Comparison of ENCODE assay signal across 15 cellular contexts in the genomic region with DNA sequence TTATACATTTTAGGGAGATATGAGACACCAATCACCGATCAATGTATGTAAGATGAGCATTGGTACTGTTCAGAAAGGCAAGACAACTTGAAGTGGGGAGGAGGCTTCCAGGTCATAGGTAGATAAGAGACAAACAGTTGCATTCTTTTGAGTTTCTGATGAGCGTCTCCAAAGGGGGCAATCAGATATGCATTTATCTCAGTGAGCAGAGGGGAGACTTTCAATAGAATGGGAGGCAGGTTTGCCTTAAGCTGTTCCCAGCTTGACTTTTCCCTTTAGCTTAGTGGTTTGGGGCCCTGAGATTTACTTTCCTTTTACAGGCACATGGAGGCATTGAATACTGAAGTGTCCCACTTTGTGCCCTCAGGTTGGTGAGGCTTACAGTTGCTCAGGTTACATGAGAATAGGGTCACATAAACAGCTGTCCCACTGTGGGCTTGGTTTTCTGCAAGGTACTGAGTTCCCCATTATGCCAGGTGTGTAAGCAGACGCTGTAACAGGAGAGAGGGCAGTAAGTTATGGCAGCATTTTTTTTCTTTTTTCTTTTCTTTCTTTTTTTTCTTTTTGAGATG.
A peak's percentile ranks its signal among the peaks of the same experiment; 100 is the strongest.
DNase-seq lines count a peak whose midpoint lies in the region; TF ChIP-seq lines count a peak whose summit lies in the region.
"Had no signal": no experiment of that assay in that cellular context is flagged by ENCODE, and none has a peak within 500 bp of the region (broad histone marks: within the 10 kb centered on the region; RNA-seq: fewer than 3 reads in every experiment).

No MANE protein-coding gene starts in this region.

- no peak overlapping the region for H3K27ac ChIP-seq in endodermal cell (ENCODE audit: low read depth, low read length)
- H3K27ac ChIP-seq: BLaER1 had no signal

- H3K4me1 ChIP-seq in endodermal cell (ENCODE audit: control insufficient read depth, insufficient read depth, low read length): peaks cover 8% of the 10 kb centered on the region
- H3K4me1 ChIP-seq: BLaER1 had no signal

- H3K9me3 Mint-ChIP-seq in endodermal cell: no peaks in the 10 kb centered on the region

- H3K27me3 ChIP-seq in endodermal cell (ENCODE audit: control insufficient read depth, insufficient read depth, low read length, poor library complexity, severe bottlenecking): no peaks in the 10 kb centered on the region
- H3K27me3 ChIP-seq: BLaER1 had no signal

- peaks cover 4% of the 10 kb centered on the region for H3K9me3 ChIP-seq in endodermal cell (ENCODE audit: control insufficient read depth, low read length)
- H3K9me3 ChIP-seq: BLaER1 had no signal

- DNase-seq in activated effector memory CD4-positive, alpha-beta T cell treated with anti-CD3 and anti-CD28 coated beads, Interleukin-2, amount 50 U/mL, for 16 hours: peak; percentile 9
- no peak for DNase-seq in activated effector memory CD4-positive, alpha-beta T cell treated with Interleukin-2 at 50 U/mL for 16 hours
- DNase-seq in endodermal cell: peak; percentile 39
- DNase-seq in posterior vena cava (ENCODE audit: low spot score): peak; percentile 7
- DNase-seq in D341Med (ENCODE audit: low spot score): no peak
- DNase-seq in NCI-H446 treated with DMSO at 0.1 percent for 48 hours (lab: John Stamatoyannopoulos, UW): no peak
- DNase-seq in HEK293T (ENCODE audit: extremely low spot score): no peak
- DNase-seq: 8988T; AML-193; CD8-positive, alpha-beta memory T cell; DMS 273 treated with DMSO at 0.1 percent for 48 hours; DMS79 had no signal

- H3K27me3 Mint-ChIP-seq in endodermal cell (ENCODE audit: insufficient read depth): peaks cover 2% of the 10 kb centered on the region

- H3K9ac ChIP-seq in endodermal cell (ENCODE audit: extremely low read depth, low read length, poor library complexity, severe bottlenecking): no peak overlapping the region
- H3K9ac ChIP-seq: BLaER1 had no signal

- 68 to 89% methylated on average over 2 to 3 of the region's 3 CpGs for WGBS in endodermal cell (ENCODE audit: insufficient coverage in 1 of 2, insufficient read length in 1 of 2), 2 experiments

- no peak overlapping the region for H3K27ac Mint-ChIP-seq in endodermal cell
- H3K27ac Mint-ChIP-seq: IgD-negative memory B cell had no signal

- CTCF ChIA-PET in HEK293T (lab: Yijun Ruan, JAX): no interaction called here

- no peaks in the 10 kb centered on the region for H3K36me3 ChIP-seq in endodermal cell (ENCODE audit: control insufficient read depth, insufficient read depth, low read length)
- H3K36me3 ChIP-seq: BLaER1 had no signal

- intact Hi-C loops in posterior vena cava (cut with DNase I): no loop called here

- peak overlapping the region; percentile 18 for H3K4me3 ChIP-seq in endodermal cell (ENCODE audit: low read length)
- H3K4me3 ChIP-seq: BLaER1, GM12878 had no signal

- POLR2A ChIA-PET in HEK293T (lab: Yijun Ruan, JAX): no interaction called here

- no peak for TF ChIP-seq CTCF in endodermal cell (conservative IDR thresholded peaks at IDR 0.05)

- no peak overlapping the region for H3K4me3 Mint-ChIP-seq in endodermal cell
- H3K4me3 Mint-ChIP-seq: CD8-positive, alpha-beta memory T cell; IgD-negative memory B cell had no signal

- H3K36me3 Mint-ChIP-seq in endodermal cell (ENCODE audit: low read depth): no peaks in the 10 kb centered on the region

- peaks cover 11% of the 10 kb centered on the region for H3K4me1 Mint-ChIP-seq in endodermal cell
- H3K4me1 Mint-ChIP-seq: CD8-positive, alpha-beta memory T cell; IgD-negative memory B cell had no signal

TF ChIP-seq in HEK293T, 16 proteins besides CTCF, POLR2A, EP300 and RAD21:
- TF ChIP-seq, protein P1, sequence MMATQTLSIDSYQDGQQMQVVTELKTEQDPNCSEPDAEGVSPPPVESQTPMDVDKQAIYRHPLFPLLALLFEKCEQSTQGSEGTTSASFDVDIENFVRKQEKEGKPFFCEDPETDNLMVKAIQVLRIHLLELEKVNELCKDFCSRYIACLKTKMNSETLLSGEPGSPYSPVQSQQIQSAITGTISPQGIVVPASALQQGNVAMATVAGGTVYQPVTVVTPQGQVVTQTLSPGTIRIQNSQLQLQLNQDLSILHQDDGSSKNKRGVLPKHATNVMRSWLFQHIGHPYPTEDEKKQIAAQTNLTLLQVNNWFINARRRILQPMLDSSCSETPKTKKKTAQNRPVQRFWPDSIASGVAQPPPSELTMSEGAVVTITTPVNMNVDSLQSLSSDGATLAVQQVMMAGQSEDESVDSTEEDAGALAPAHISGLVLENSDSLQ (IDR thresholded peaks at IDR 0.05): no peak
- no peak for TF ChIP-seq CTBP1 (IDR thresholded peaks at IDR 0.05; ENCODE audit: borderline replicate concordance)
- TF ChIP-seq FOXA1 (IDR thresholded peaks at IDR 0.05): no peak
- TF ChIP-seq NFRKB (IDR thresholded peaks at IDR 0.05): no peak
- no peak for TF ChIP-seq FOXM1 (IDR thresholded peaks at IDR 0.05; ENCODE audit: borderline replicate concordance)
- no peak for TF ChIP-seq SP1 (IDR thresholded peaks at IDR 0.05)
- TF ChIP-seq BHLHE40 (IDR thresholded peaks at IDR 0.05; ENCODE audit: borderline replicate concordance): no peak
- no peak for TF ChIP-seq FOXK2 (IDR thresholded peaks at IDR 0.05)
- no peak for TF ChIP-seq ELF4 (IDR thresholded peaks at IDR 0.05)
- no peak for TF ChIP-seq ARNT (IDR thresholded peaks at IDR 0.05)
- TF ChIP-seq TARDBP (IDR thresholded peaks at IDR 0.05): no peak

Comparison
In these comparisons a context has a peak if more than half of its experiments do, and no peak if none do; other contexts are left out.
1. DNase-seq: peak in activated effector memory CD4-positive, alpha-beta T cell treated with anti-CD3 and anti-CD28 coated beads, Interleukin-2, amount 50 U/mL, for 16 hours (single experiment), endodermal cell (single experiment) and posterior vena cava (single experiment); none in activated effector memory CD4-positive, alpha-beta T cell treated with Interleukin-2 at 50 U/mL for 16 hours (single experiment), D341Med (single experiment), NCI-H446 treated with DMSO at 0.1 percent for 48 hours (single experiment) and HEK293T (single experiment).